Comparison of ENCODE assay signal across 8 cellular contexts in genomic region chrX:119468186-119468929, GRCh38. TPM values are rescaled to one million over a fixed set of nuclear protein-coding genes. Genes with fewer than 3 reads are reported as not detected.
A peak's percentile ranks its signal among the peaks of the same experiment; 100 is the strongest.
DNase-seq lines count a peak whose midpoint lies in the region; ATAC-seq, FAIRE-seq and TF ChIP-seq lines count a peak whose summit lies in the region.

SLC25A5 (plus strand) TSS chrX:119468444; CDS start chrX:119468516, 72 bp downstream.

- no peaks in the 10 kb centered on the region for H3K9me3 Mint-ChIP-seq in central memory CD8-positive, alpha-beta T cell

- peaks cover 3 to 7% of the 10 kb centered on the region in 2 donors for H3K36me3 ChIP-seq in kidney (ENCODE audit: control insufficient read depth in 1 of 2, insufficient read depth in 2 of 2, low read length in 2 of 2)

- peak within 1 kb of the TSS; percentile 91 for H3K4me3 Mint-ChIP-seq in central memory CD8-positive, alpha-beta T cell

- H3K27ac Mint-ChIP-seq in central memory CD8-positive, alpha-beta T cell (ENCODE audit: low read depth): peak within 1 kb of the TSS; percentile 89

- H3K36me3 Mint-ChIP-seq in central memory CD8-positive, alpha-beta T cell (ENCODE audit: insufficient read depth): peaks cover 16% of the 10 kb centered on the region

- H3K4me1 ChIP-seq in kidney (ENCODE audit: control insufficient read depth in 1 of 2, insufficient read depth in 1 of 2, low read depth in 1 of 2, low read length in 2 of 2): peaks cover 0 to 14% of the 10 kb centered on the region in 2 donors

- H3K27me3 ChIP-seq in AG04450 (ENCODE audit: control insufficient read depth, insufficient read depth, low read length): no peaks in the 10 kb centered on the region

- POLR2A ChIA-PET in AG04450 (lab: Yijun Ruan, JAX): interaction anchor here (0.6 to 1.0 kb wide), 7 partner anchors 8 to 114 kb away, joined by 3 to 6 read pairs (median 4); no protein-coding TSS in a partner anchor

- TF ChIP-seq CTCF in AG04450 (IDR thresholded peaks at IDR 0.05; ENCODE audit: low read depth, low read length) (no peak), kidney (IDR thresholded peaks at IDR 0.05; ENCODE audit: borderline replicate concordance, extremely low read depth, insufficient read depth) (no peak)

- CTCF ChIA-PET in AG04450 (lab: Charles Lee): interaction anchor here (0.6 to 1.5 kb wide), 6 partner anchors 10 to 970 kb away, joined by 3 to 17 read pairs (median 4); no protein-coding TSS in a partner anchor

- H3K27me3 Mint-ChIP-seq in central memory CD8-positive, alpha-beta T cell: no peaks in the 10 kb centered on the region

- intact Hi-C loops in kidney (cut with DNase I): no loop called here

- H3K4me3 ChIP-seq in AG04450 (ENCODE audit: low read depth, low read length) (peak within 1 kb of the TSS; percentile 79), kidney (ENCODE audit: low read length in 2 of 2) (peak within 1 kb of the TSS; percentile 85 to 88)

- H3K27ac ChIP-seq in AG04450 (ENCODE audit: low read depth, low read length) (peak within 1 kb of the TSS; percentile 47), kidney (ENCODE audit: low read depth in 2 of 2, low read length in 2 of 2) (peak within 1 kb of the TSS; percentile 95 to 96)

- peaks cover 10% of the 10 kb centered on the region for H3K4me1 Mint-ChIP-seq in central memory CD8-positive, alpha-beta T cell

- ATAC-seq in GM18873 (IDR thresholded peaks at IDR 0.05; ENCODE audit: low FRiP score, unreplicated experiment): peak; percentile 53
- peak; percentile 84 for ATAC-seq in HG03135 (IDR thresholded peaks at IDR 0.05; ENCODE audit: unreplicated experiment)
- peak; percentile 91 to 93 for ATAC-seq in activated CD4-positive, CD25-positive, alpha-beta regulatory T cell treated with anti-CD3 and anti-CD28 coated beads, Interleukin-2, amount 50 U/mL, for 24 hours
- peak; percentile 86 for ATAC-seq in central memory CD8-positive, alpha-beta T cell (replicated peaks; ENCODE audit: extremely low read depth, poor library complexity, severe bottlenecking)

- H3K9ac ChIP-seq in kidney (ENCODE audit: low read length in 2 of 2): peak within 1 kb of the TSS; percentile 80 to 96

- DNase-seq in AG04450 (ENCODE audit: low read depth, low spot score): no peak
- DNase-seq in NCI-H2227 treated with DMSO at 0.1 percent for 48 hours (lab: John Stamatoyannopoulos, UW): peak; percentile 94
- peak; percentile 65 to 68 for DNase-seq in central memory CD8-positive, alpha-beta T cell (ENCODE audit: low spot score in 2 of 2)
- DNase-seq in kidney: peak; percentile 94
- DNase-seq in stimulated activated CD4-positive, alpha-beta T cell treated with anti-CD3 and anti-CD28 coated beads, Interleukin-15, amount 100 ng/mL, for 24 hours: peak; percentile 87

- H3K9me3 ChIP-seq in AG04450 (ENCODE audit: control insufficient read depth, insufficient read depth, low read length) (no peaks in the 10 kb centered on the region; the same call in 1 of the 2 replicates), kidney (ENCODE audit: control insufficient read depth in 1 of 2, low read length in 2 of 2) (no peaks in the 10 kb centered on the region)

- FAIRE-seq in kidney (lab: Jason Lieb, UNC): no peak

RNA-seq across cellular contexts. Expression of gene SLC25A5, which starts in this region (rescaled TPM):
- polyA plus RNA-seq in AG04450 (2011; rRNA removed) (227 and 233 TPM in 2 replicates), kidney (ENCODE audit: insufficient read depth, low read depth, low replicate concordance) (850 TPM)
- polyA minus RNA-seq in AG04450 (2011; rRNA and poly(A)+ RNA removed): 235 and 267 TPM in 2 replicates
- total RNA-seq in kidney: 224 TPM
